Comparison of ENCODE assay signal across 17 cellular contexts in the genomic region with DNA sequence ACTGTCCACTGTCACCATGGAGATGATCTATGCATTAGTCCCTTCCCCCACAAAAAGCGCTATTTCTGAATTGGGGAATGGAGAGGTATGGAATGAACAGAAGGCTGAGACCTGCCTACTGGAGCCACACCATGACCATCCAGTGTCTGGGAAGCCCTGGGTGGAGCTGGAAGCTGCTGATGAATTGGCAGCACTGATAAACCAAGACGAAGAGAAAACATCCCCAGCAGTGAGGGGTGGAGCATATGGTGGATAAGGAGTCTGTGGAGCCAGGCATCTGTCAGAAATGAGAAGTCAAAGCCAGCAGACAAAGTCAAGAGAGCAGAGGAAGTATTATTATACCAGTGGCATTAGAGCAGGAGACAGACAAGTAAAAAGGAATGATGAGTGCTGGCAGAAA. TPM values are rescaled to one million over a fixed set of nuclear protein-coding genes. Genes with fewer than 3 reads are reported as not detected.
DNase-seq lines count a peak whose midpoint lies in the region; ATAC-seq, FAIRE-seq and TF ChIP-seq lines count a peak whose summit lies in the region.
"Had no signal": no experiment of that assay in that cellular context is flagged by ENCODE, and none has a peak within 500 bp of the region (broad histone marks: within the 10 kb centered on the region; RNA-seq: fewer than 3 reads in every experiment).

No MANE protein-coding gene starts in this region.

- H2BK120ac ChIP-seq in mesendoderm (ENCODE audit: low read depth, low read length) = no peak overlapping the region

- peak in 1 of 2 experiments; percentile 20; a peak in 1 of 4 replicates for TF ChIP-seq RAD21 in K562 (CRISPR knock-in tag; conservative IDR thresholded peaks at IDR 0.05 in 1 of 2, IDR thresholded peaks at IDR 0.05 in 1 of 2)

- H3K36me3 ChIP-seq in K562 (ENCODE audit: control insufficient read depth, insufficient read depth, low read length) (no peaks in the 10 kb centered on the region), mesendoderm (ENCODE audit: control insufficient read depth, insufficient read depth, low read length) (no peaks in the 10 kb centered on the region)
- H3K36me3 ChIP-seq: BLaER1 had no signal

- no peak overlapping the region for H3K23ac ChIP-seq in mesendoderm (ENCODE audit: low read length)

- no peaks in the 10 kb centered on the region for H3K9me3 ChIP-seq in K562 (replicated peaks; ENCODE audit: control insufficient read depth, insufficient read depth, low read depth, low read length)
- H3K9me3 ChIP-seq: BLaER1 had no signal

- POLR2A ChIA-PET in K562 (lab: Yijun Ruan, JAX) = interaction anchor here (1.4 kb wide), 1 partner anchor 12 kb away, joined by 3 read pairs; no protein-coding TSS in a partner anchor

- H3K27me3 ChIP-seq in K562 (ENCODE audit: control insufficient read depth in 2 of 2, insufficient read depth in 2 of 2, low read length in 2 of 2) = no peaks in the 10 kb centered on the region
- no peaks in the 10 kb centered on the region for H3K27me3 ChIP-seq in mesendoderm (ENCODE audit: insufficient read depth, low read length, poor library complexity)
- H3K27me3 ChIP-seq: BLaER1 had no signal

- FAIRE-seq in K562 (lab: Jason Lieb, UNC) = peak; percentile 82

- no peak overlapping the region for H2BK5ac ChIP-seq in mesendoderm (ENCODE audit: low read length)

- H2AFZ ChIP-seq in K562 (ENCODE audit: low read depth, low read length) = peak overlapping the region; percentile 23; the same call in 1 of the 2 replicates

- 13% methylated on average over 2 of the region's 2 CpGs for WGBS in K562 (ENCODE audit: insufficient coverage, low coverage, missing lambda C conversion rate)
- no CpG with 5 or more reads among the region's 2 CpGs for WGBS in mesendoderm (ENCODE audit: extremely low coverage, insufficient coverage, low lambda C conversion rate)

- H3K4me3 ChIP-seq in K562 (no peak overlapping the region), mesendoderm (ENCODE audit: low read length) (no peak overlapping the region)
- H3K4me3 ChIP-seq: BLaER1 had no signal

- no peak overlapping the region for H3K56ac ChIP-seq in mesendoderm (ENCODE audit: low read length)

- no peak overlapping the region for H3K27ac ChIP-seq in K562 (ENCODE audit: extremely low read depth, low read depth, low read length)
- H3K27ac ChIP-seq in mesendoderm (ENCODE audit: low read depth, low read length) = no peak overlapping the region
- H3K27ac ChIP-seq: 22Rv1, BLaER1 had no signal

- no peaks in the 10 kb centered on the region for H3K79me2 ChIP-seq in K562 (ENCODE audit: control insufficient read depth, insufficient read depth, low read length)
- H3K79me2 ChIP-seq in mesendoderm (ENCODE audit: control insufficient read depth, insufficient read depth, low read length) = no peaks in the 10 kb centered on the region

- no peak overlapping the region for H3K4ac ChIP-seq in mesendoderm (ENCODE audit: low read depth, low read length)

- no peak for TF ChIP-seq EP300 in K562 (IDR thresholded peaks at IDR 0.05; ENCODE audit: low read length)

- in situ Hi-C loops in K562 (cut with MboI) = loop anchor here (25.0 kb wide), 1 partner anchor 754 kb away; a partner anchor contains a TSS

- H2AK5ac ChIP-seq in mesendoderm (ENCODE audit: low read length) = no peak overlapping the region

- no peaks in the 10 kb centered on the region for H3K79me1 ChIP-seq in mesendoderm (ENCODE audit: low read length)

- no peaks in the 10 kb centered on the region for H3K9me1 ChIP-seq in K562 (ENCODE audit: control insufficient read depth, insufficient read depth, low read length)

- peaks cover 0 to 9% of the 10 kb centered on the region in 2 experiments; a peak in 3 of 5 replicates for H3K4me1 ChIP-seq in K562 (replicated peaks in 1 of 2; ENCODE audit: control insufficient read depth in 2 of 2, insufficient read depth in 2 of 2, low read length in 2 of 2)
- no peaks in the 10 kb centered on the region for H3K4me1 ChIP-seq in mesendoderm (ENCODE audit: control insufficient read depth, low read depth, low read length)
- H3K4me1 ChIP-seq: BLaER1 had no signal

- H3K4me2 ChIP-seq in K562 (ENCODE audit: insufficient read depth, low read length) (no peak overlapping the region; the same call in 1 of the 2 replicates), mesendoderm (ENCODE audit: low read length) (no peak overlapping the region)
- H3K4me2 ChIP-seq: BLaER1 had no signal

- intact Hi-C loops in K562 (cut with micrococcal nuclease) = loop anchor here (1.0 to 5.0 kb wide), 3 partner anchors 30 to 167 kb away; no protein-coding TSS in a partner anchor

- H3K9ac ChIP-seq in K562 (ENCODE audit: insufficient read depth in 1 of 2, low read depth in 2 of 2, low read length in 2 of 2) (no peak overlapping the region), mesendoderm (ENCODE audit: low read length) (no peak overlapping the region)
- H3K9ac ChIP-seq: BLaER1 had no signal

- no peak overlapping the region for H3K18ac ChIP-seq in mesendoderm (ENCODE audit: low read length)

- TF ChIP-seq CTCF in K562 (IDR thresholded peaks at IDR 0.05 in 2 of 3, conservative IDR thresholded peaks at IDR 0.05 in 1 of 3; ENCODE audit: insufficient read depth in 2 of 3, low read depth in 1 of 3, low read length in 3 of 3) = no peak

- H2BK15ac ChIP-seq in mesendoderm (replicated peaks; ENCODE audit: low read depth) = no peak overlapping the region

- no peak for TF ChIP-seq POLR2A in K562 (conservative IDR thresholded peaks at IDR 0.05)

- DNase-seq in NCI-H2171 treated with DMSO at 0.1 percent for 48 hours (lab: John Stamatoyannopoulos, UW) = peak; percentile 5
- no peak for DNase-seq in NCI-H2171 (lab: John Stamatoyannopoulos, UW)
- peak; percentile 95 for DNase-seq in NCI-H82 (lab: John Stamatoyannopoulos, UW)
- DNase-seq in K562 (ENCODE audit: extremely low read depth in 1 of 4, low spot score in 3 of 4) = peak in 2 of 4 experiments; percentile 31 to 56
- DNase-seq in mesendoderm = peak; percentile 46
- DNase-seq in superior temporal gyrus (ENCODE audit: extremely low spot score) = no peak
- no peak for DNase-seq in 8988T
- DNase-seq: HFFc6, KG1, NCI-H1048, NCI-H345, SIG-M5 had no signal

- no peak overlapping the region for H4K8ac ChIP-seq in mesendoderm (ENCODE audit: low read depth, low read length)

- no peak overlapping the region for H4K5ac ChIP-seq in mesendoderm (ENCODE audit: low read length)

- ATAC-seq in K562 (peak; percentile 65), esophagus mucosa (no peak)

- CTCF ChIA-PET in K562 (lab: Yijun Ruan, JAX; ENCODE audit: low intra/inter-chr PET ratio) = no interaction called here

- no TSS peak for BruUV-seq in K562 (replicated peaks; lab: Mats Ljungman, UMichigan)

- H4K20me1 ChIP-seq in K562 (replicated peaks; ENCODE audit: control insufficient read depth, insufficient read depth, low read length) = no peaks in the 10 kb centered on the region
- H4K20me1 ChIP-seq: BLaER1 had no signal

RNA-seq across cellular contexts. Expression of a gene that starts 13.2 kb away (rescaled TPM):
- total RNA-seq in K562 (2011; cell fraction: chromatin; rRNA removed; ENCODE audit: low replicate concordance) = 0.51 and 1.1 TPM in 2 replicates
- 0.33 and 2.9 TPM in 2 replicates for total RNA-seq in K562 (2011; cell fraction: nucleolus; rRNA removed)
- total RNA-seq in K562 (2011; cell fraction: nucleoplasm; rRNA removed) = 0.81 and 1.1 TPM in 2 replicates
- total RNA-seq in K562 (2014; rRNA removed) (1.6 and 2.5 TPM in 2 replicates), K562 (2014; rRNA removed; fragmentation: Illumina TruSeq; extraction: Trizol) (1.6 TPM in 2 replicates), K562 (2015; rRNA removed; fragmentation: Illumina TruSeq; extraction: Trizol) (1.8 and 2.1 TPM in 2 replicates), K562 (2021) (1.7 TPM in 2 replicates), esophagus mucosa (9.6 TPM)
- polyA plus RNA-seq in K562 (2011; rRNA removed) (0.15 and 0.36 TPM in 2 replicates), K562 (2014; fragmentation: Illumina TruSeq; extraction: Trizol) (1.6 and 2.8 TPM in 2 replicates), K562 (2014; fragmentation: Nextera tagmentation; extraction: Ambion mirVana) (1 to 10 TPM; 1.1 to 1.7 TPM), K562 (2014; rRNA removed) (1.0 and 2.0 TPM in 2 replicates)
- 0.03 and 0.09 TPM in 2 replicates for polyA plus RNA-seq in K562 (2011; cell fraction: cytosol; rRNA removed)
- polyA plus RNA-seq in K562 (2011; cell fraction: nucleus; rRNA removed) = 0.11 and 0.30 TPM in 2 replicates
- polyA plus RNA-seq in K562 (2012) = 1.6 and 5.1 TPM in 2 replicates
- 0.12 and 0.67 TPM in 2 replicates for polyA minus RNA-seq in K562 (2011; rRNA and poly(A)+ RNA removed)
- not detected in 2 replicates for polyA minus RNA-seq in K562 (2011; cell fraction: cytosol; rRNA and poly(A)+ RNA removed)
- polyA minus RNA-seq in K562 (2011; cell fraction: nucleus; rRNA and poly(A)+ RNA removed) = 0.56 and 1.2 TPM in 2 replicates
- polyA plus RNA-seq in mesendoderm (2013, experiment 1 of 2) = 10.7 TPM
- 10.7 TPM for polyA plus RNA-seq in mesendoderm (2013, experiment 2 of 2)

RNA-seq across cellular contexts. Expression of a gene that starts 55.0 kb away (rescaled TPM):
- not detected in 2 replicates for total RNA-seq in K562 (2011; cell fraction: chromatin; rRNA removed; ENCODE audit: low replicate concordance)
- not detected in 2 replicates for total RNA-seq in K562 (2011; cell fraction: nucleolus; rRNA removed)
- total RNA-seq in K562 (2011; cell fraction: nucleoplasm; rRNA removed) = not detected in 2 replicates
- total RNA-seq in K562 (2014; rRNA removed) (not detected in 2 replicates), K562 (2014; rRNA removed; fragmentation: Illumina TruSeq; extraction: Trizol) (not detected in 2 replicates), K562 (2015; rRNA removed; fragmentation: Illumina TruSeq; extraction: Trizol) (not detected in 2 replicates), K562 (2021) (not detected in 2 replicates), esophagus mucosa (0.52 TPM)
- polyA plus RNA-seq in K562 (2011; rRNA removed) (not detected in 2 replicates), K562 (2014; fragmentation: Illumina TruSeq; extraction: Trizol) (not detected in 2 replicates), K562 (2014; fragmentation: Nextera tagmentation; extraction: Ambion mirVana) (not detected), K562 (2014; rRNA removed) (not detected in 2 replicates)
- polyA plus RNA-seq in K562 (2011; cell fraction: cytosol; rRNA removed) = not detected in 2 replicates
- polyA plus RNA-seq in K562 (2011; cell fraction: nucleus; rRNA removed) = not detected in 2 replicates
- polyA plus RNA-seq in K562 (2012) = not detected in 2 replicates
- polyA minus RNA-seq in K562 (2011; rRNA and poly(A)+ RNA removed) = not detected in 2 replicates
- not detected in 2 replicates for polyA minus RNA-seq in K562 (2011; cell fraction: cytosol; rRNA and poly(A)+ RNA removed)
- polyA minus RNA-seq in K562 (2011; cell fraction: nucleus; rRNA and poly(A)+ RNA removed) = not detected in 2 replicates
- polyA plus RNA-seq in mesendoderm (2013, experiment 1 of 2) = not detected
- not detected for polyA plus RNA-seq in mesendoderm (2013, experiment 2 of 2)
- total RNA-seq: H4, M059J had no signal

Comparison
In these comparisons a context has a peak if more than half of its experiments do, and no peak if none do; other contexts are left out.
1. DNase-seq: peak in NCI-H2171 treated with DMSO at 0.1 percent for 48 hours (single experiment), NCI-H82 (single experiment) and mesendoderm (single experiment); none in NCI-H2171 (single experiment), superior temporal gyrus (single experiment) and 8988T (single experiment).